Comparison of ENCODE assay signal across 8 cellular contexts in genomic region chr1:20786310-20787099, GRCh38. TPM values are rescaled to one million over a fixed set of nuclear protein-coding genes. Genes with fewer than 3 reads are reported as not detected.
DNase-seq lines count a peak whose midpoint lies in the region; ATAC-seq, FAIRE-seq and TF ChIP-seq lines count a peak whose summit lies in the region.

No MANE protein-coding gene starts in this region.

- H3K27me3 ChIP-seq in astrocyte (ENCODE audit: insufficient read depth, low read length) (no peaks in the 10 kb centered on the region), rectal smooth muscle tissue (ENCODE audit: control insufficient read depth, insufficient read depth, low read length) (no peaks in the 10 kb centered on the region), aorta (ENCODE audit: control insufficient read depth in 1 of 2, insufficient read depth in 2 of 2, low read length in 1 of 2) (no peaks in the 10 kb centered on the region)

- H3K27ac Mint-ChIP-seq in T-helper 2 cell treated with Interferon-gamma antibody and Interleukin-4, amounts not matched to agents 5 μg/mL and 100 μg/mL, for 36 hours = peak overlapping the region; percentile 99
- H3K27ac Mint-ChIP-seq in astrocyte (ENCODE audit: unreplicated experiment) = peak overlapping the region; percentile 98

- H3K9ac ChIP-seq in astrocyte (ENCODE audit: low read length) = peak overlapping the region; percentile 98
- peak overlapping the region; percentile 81 for H3K9ac ChIP-seq in rectal smooth muscle tissue (ENCODE audit: low read length)

- H3K27ac ChIP-seq in astrocyte (ENCODE audit: low read depth, low read length) (peak overlapping the region; percentile 96), rectal smooth muscle tissue (ENCODE audit: low read depth, low read length) (peak overlapping the region; percentile 96), aorta (ENCODE audit: low read depth in 1 of 2, low read length in 2 of 2) (peak overlapping the region; percentile 82 to 89)

- peaks cover 21% of the 10 kb centered on the region for H3K4me1 Mint-ChIP-seq in T-helper 2 cell treated with Interferon-gamma antibody and Interleukin-4, amounts not matched to agents 5 μg/mL and 100 μg/mL, for 36 hours (ENCODE audit: low read depth)
- peaks cover 14% of the 10 kb centered on the region for H3K4me1 Mint-ChIP-seq in astrocyte (ENCODE audit: low read depth, unreplicated experiment)

- H3K4me3 Mint-ChIP-seq in T-helper 2 cell treated with Interferon-gamma antibody and Interleukin-4, amounts not matched to agents 5 μg/mL and 100 μg/mL, for 36 hours = peak overlapping the region; percentile 91
- peak overlapping the region; percentile 96 for H3K4me3 Mint-ChIP-seq in astrocyte (ENCODE audit: unreplicated experiment)

- intact Hi-C loops in aorta (cut with DNase I) = loop anchor here in 1 of 2 donors (2.0 to 5.0 kb wide), 3 partner anchors 54 to 390 kb away; partner anchors contain the start of genes EIF4G3 and SH2D5

- ATAC-seq in GM18505 (IDR thresholded peaks at IDR 0.05; ENCODE audit: unreplicated experiment) = peak; percentile 74
- ATAC-seq in HG02970 (IDR thresholded peaks at IDR 0.05; ENCODE audit: low FRiP score, unreplicated experiment) = peak; percentile 85
- peak; percentile 97 for ATAC-seq in aorta (ENCODE audit: low FRiP score)

- TF ChIP-seq CTCF in astrocyte (IDR thresholded peaks at IDR 0.05; ENCODE audit: insufficient read depth, low read depth, low read length) = no peak

- H3K4me2 ChIP-seq in astrocyte (ENCODE audit: low read length) = peak overlapping the region; percentile 88

- H3K9me3 ChIP-seq in astrocyte (ENCODE audit: insufficient read depth, low read depth, low read length) (no peaks in the 10 kb centered on the region), aorta (ENCODE audit: control insufficient read depth, low read length) (no peaks in the 10 kb centered on the region)

- H3K4me3 ChIP-seq in astrocyte (ENCODE audit: insufficient read depth, low read depth, low read length) (peak overlapping the region; percentile 96), rectal smooth muscle tissue (ENCODE audit: low read length) (peak overlapping the region; percentile 84), aorta (ENCODE audit: low read length in 2 of 2) (peak overlapping the region; percentile 59 to 83)

- H3K36me3 Mint-ChIP-seq in T-helper 2 cell treated with Interferon-gamma antibody and Interleukin-4, amounts not matched to agents 5 μg/mL and 100 μg/mL, for 36 hours (ENCODE audit: low read depth) = peaks cover 12% of the 10 kb centered on the region
- no peaks in the 10 kb centered on the region for H3K36me3 Mint-ChIP-seq in astrocyte (ENCODE audit: low read depth, unreplicated experiment)

- H3K36me3 ChIP-seq in astrocyte (ENCODE audit: insufficient read depth, low read length) (peaks cover 2% of the 10 kb centered on the region), rectal smooth muscle tissue (ENCODE audit: control insufficient read depth, insufficient read depth, low read length) (no peaks in the 10 kb centered on the region), aorta (ENCODE audit: control insufficient read depth in 1 of 2, insufficient read depth in 2 of 2, low read length in 1 of 2) (no peaks in the 10 kb centered on the region)

- H3K27me3 Mint-ChIP-seq in T-helper 2 cell treated with Interferon-gamma antibody and Interleukin-4, amounts not matched to agents 5 μg/mL and 100 μg/mL, for 36 hours (ENCODE audit: low read depth) = no peaks in the 10 kb centered on the region
- no peaks in the 10 kb centered on the region for H3K27me3 Mint-ChIP-seq in astrocyte (ENCODE audit: low read depth, unreplicated experiment)

- TF ChIP-seq POLR2A in GM18505 (IDR thresholded peaks at IDR 0.05; ENCODE audit: borderline replicate concordance, extremely low read depth, insufficient read depth, insufficient read length) = peak; percentile 79

- H3K9me3 Mint-ChIP-seq in T-helper 2 cell treated with Interferon-gamma antibody and Interleukin-4, amounts not matched to agents 5 μg/mL and 100 μg/mL, for 36 hours = no peaks in the 10 kb centered on the region
- no peaks in the 10 kb centered on the region for H3K9me3 Mint-ChIP-seq in astrocyte (ENCODE audit: unreplicated experiment)

- H4K20me1 ChIP-seq in astrocyte (ENCODE audit: insufficient read depth, low read length) = peaks cover 48% of the 10 kb centered on the region

- peaks cover 53% of the 10 kb centered on the region for H3K79me2 ChIP-seq in astrocyte (ENCODE audit: insufficient read depth, low read length)

- peak overlapping the region; percentile 79 for H2AFZ ChIP-seq in astrocyte (ENCODE audit: low read depth, low read length)

- 0% methylated on average over 83 to 105 of the region's 105 CpGs for WGBS in aorta, 2 donors

- H3K4me1 ChIP-seq in astrocyte (ENCODE audit: insufficient read depth, low read length) (peaks cover 18% of the 10 kb centered on the region), rectal smooth muscle tissue (ENCODE audit: control insufficient read depth, insufficient read depth, low read length) (peaks cover 10% of the 10 kb centered on the region), aorta (ENCODE audit: control insufficient read depth in 1 of 2, insufficient read depth in 2 of 2, low read length in 2 of 2) (no peaks in the 10 kb centered on the region)

- no peak for FAIRE-seq in astrocyte (lab: Jason Lieb, UNC)

- DNase-seq in NCI-H187 treated with DMSO at 0.1 percent for 48 hours (lab: John Stamatoyannopoulos, UW) (peak; percentile 76), astrocyte (ENCODE audit: low read depth) (peak; percentile 77), hepatic stellate cell (ENCODE audit: low spot score) (peak; percentile 96), aorta (peak; percentile 96 to 98)
- peak; percentile 97 for DNase-seq in T-helper 2 cell treated with Interferon-gamma antibody and Interleukin-4, amounts not matched to agents 5 μg/mL and 100 μg/mL, for 36 hours (ENCODE audit: low spot score)

RNA-seq across cellular contexts. Expression of gene HP1BP3, which starts 0.6 kb away (rescaled TPM):
- total RNA-seq in astrocyte (135 and 156 TPM in 2 replicates), aorta (100 to 1,000 TPM; 204 to 247 TPM)
- 100 to 1,000 TPM in 1 of 2 donors, 10 to 100 TPM in 1; 54.0 to 154 TPM for polyA plus RNA-seq in aorta

RNA-seq across cellular contexts. Expression of gene SH2D5, which starts 54.0 kb away (rescaled TPM):
- 4.0 and 5.9 TPM in 2 replicates for total RNA-seq in astrocyte
- under 1 TPM; 0.26 to 0.39 TPM for total RNA-seq in aorta
- under 1 TPM in 1 of 2 donors, not detected in 1; 0.13 TPM for polyA plus RNA-seq in aorta

Comparison
In these comparisons a context has a peak if more than half of its experiments do, and no peak if none do; other contexts are left out.
1. Peak in every context shown above with its lines: DNase-seq, ATAC-seq, H3K4me3 ChIP-seq and H3K27ac ChIP-seq.